Comparison of ENCODE assay signal across 16 cellular contexts in the genomic region with DNA sequence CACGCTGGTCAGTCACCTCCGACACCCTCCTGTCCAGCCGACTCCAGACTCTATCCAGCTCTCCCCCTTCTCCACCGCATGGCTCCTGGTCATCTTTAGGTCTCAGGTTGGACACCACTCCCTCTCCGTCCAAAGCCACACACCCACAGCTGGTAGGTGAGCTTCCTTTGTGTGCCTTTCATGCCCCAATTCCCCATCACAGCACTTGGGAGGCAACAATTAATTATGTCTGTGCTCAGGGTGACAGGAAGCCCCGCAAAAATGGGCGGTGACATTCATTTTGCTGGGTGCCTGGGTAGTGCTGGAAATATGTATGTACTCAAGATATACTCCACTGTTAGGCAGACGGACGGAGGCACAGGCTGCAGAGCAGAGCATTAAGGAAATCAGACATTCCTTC. TPM values are rescaled to one million over a fixed set of nuclear protein-coding genes. Genes with fewer than 3 reads are reported as not detected.
A peak's percentile ranks its signal among the peaks of the same experiment; 100 is the strongest.
DNase-seq lines count a peak whose midpoint lies in the region; ATAC-seq and TF ChIP-seq lines count a peak whose summit lies in the region.
"Had no signal": no experiment of that assay in that cellular context is flagged by ENCODE, and none has a peak within 500 bp of the region (broad histone marks: within the 10 kb centered on the region; RNA-seq: fewer than 3 reads in every experiment).

No MANE protein-coding gene starts in this region.

- H3K79me2 ChIP-seq in H9 (ENCODE audit: insufficient read depth, low read length) (no peaks in the 10 kb centered on the region), trophoblast cell (ENCODE audit: control insufficient read depth, insufficient read depth, low read length, poor library complexity) (peaks cover 5% of the 10 kb centered on the region)

- H4K8ac ChIP-seq in H9 (replicated peaks; ENCODE audit: insufficient read length, low read depth, low read length) = no peak overlapping the region
- no peak overlapping the region for H4K8ac ChIP-seq in trophoblast cell (ENCODE audit: low read depth, low read length)

- H2AFZ ChIP-seq in H9 (ENCODE audit: low read length) (no peak overlapping the region), trophoblast cell (ENCODE audit: insufficient read depth, low read length, poor library complexity) (no peak overlapping the region)

- H4K5ac ChIP-seq in H9 (ENCODE audit: insufficient read length, low read depth, low read length) = no peak overlapping the region

- no peak overlapping the region for H3K9ac ChIP-seq in H9 (ENCODE audit: extremely low read depth, insufficient read length, low read length)
- H3K9ac ChIP-seq in endodermal cell (ENCODE audit: extremely low read depth, low read length, poor library complexity, severe bottlenecking) = no peak overlapping the region
- H3K9ac ChIP-seq in trophoblast cell (ENCODE audit: low read length) = no peak overlapping the region

- H3K56ac ChIP-seq in H9 (ENCODE audit: insufficient read length, low read depth, low read length) = no peak overlapping the region

- no peaks in the 10 kb centered on the region for H3K9me3 ChIP-seq in H9 (ENCODE audit: control insufficient read depth, low read depth, low read length)
- H3K9me3 ChIP-seq in endodermal cell (ENCODE audit: control insufficient read depth, low read length) = no peaks in the 10 kb centered on the region
- H3K9me3 ChIP-seq in trophoblast cell (ENCODE audit: insufficient read depth, low read depth, low read length) = no peaks in the 10 kb centered on the region
- no peaks in the 10 kb centered on the region for H3K9me3 ChIP-seq in Caco-2

- H2BK120ac ChIP-seq in H9 (ENCODE audit: low read depth, low read length, poor library complexity, severe bottlenecking) (no peak overlapping the region), trophoblast cell (ENCODE audit: insufficient read depth, low read length, poor library complexity) (no peak overlapping the region)

- CTCF ChIA-PET in Caco-2 (lab: Charles Lee) = no interaction called here

- no CpG with 5 or more reads among the region's 9 CpGs for WGBS in H9 (ENCODE audit: extremely low coverage, insufficient read length, low lambda C conversion rate)
- WGBS in endodermal cell (ENCODE audit: insufficient coverage in 1 of 2, insufficient read length in 1 of 2), 2 experiments = 85 to 90% methylated on average over 3 to 9 of the region's 9 CpGs
- no CpG with 5 or more reads among the region's 9 CpGs for WGBS in trophoblast cell (ENCODE audit: extremely low coverage, insufficient coverage, insufficient read length)

- POLR2A ChIA-PET in Caco-2 (lab: Charles Lee) = no interaction called here

- H3K27ac ChIP-seq in H9 (ENCODE audit: insufficient read length, low read depth, low read length) (no peak overlapping the region), endodermal cell (ENCODE audit: low read depth, low read length) (no peak overlapping the region), trophoblast cell (ENCODE audit: low read depth, low read length) (no peak overlapping the region)

- H4K91ac ChIP-seq in H9 (ENCODE audit: insufficient read length, low read depth, low read length) (no peak overlapping the region), trophoblast cell (ENCODE audit: low read depth, low read length) (no peak overlapping the region)

- no peaks in the 10 kb centered on the region for H3K9me3 Mint-ChIP-seq in H9
- no peaks in the 10 kb centered on the region for H3K9me3 Mint-ChIP-seq in endodermal cell
- H3K9me3 Mint-ChIP-seq in activated T-cell treated with anti-CD3 and anti-CD28 coated beads, Interleukin-2, amount 50 U/mL, for 4 hours = peaks cover 3% of the 10 kb centered on the region
- H3K9me3 Mint-ChIP-seq in Caco-2 (ENCODE audit: unreplicated experiment) = no peaks in the 10 kb centered on the region

- no peak overlapping the region for H3K4ac ChIP-seq in H9 (ENCODE audit: low read depth, low read length)
- H3K4ac ChIP-seq in trophoblast cell (ENCODE audit: low read depth, low read length) = peak overlapping the region; percentile 10

- H4K20me1 ChIP-seq in H9 (ENCODE audit: control insufficient read depth, insufficient read depth, insufficient read length) = no peaks in the 10 kb centered on the region

- H2BK5ac ChIP-seq in H9 (ENCODE audit: insufficient read length, low read length) (no peak overlapping the region), trophoblast cell (ENCODE audit: low read depth, low read length, poor library complexity) (no peak overlapping the region)

- H3K27ac Mint-ChIP-seq in H9 (peak overlapping the region in 1 of 3 experiments; percentile 28; a peak in 1 of 7 replicates), endodermal cell (peak overlapping the region; percentile 68), Caco-2 (ENCODE audit: unreplicated experiment) (no peak overlapping the region)
- H3K27ac Mint-ChIP-seq: CD4-positive, alpha-beta memory T cell had no signal

- intact Hi-C loops in Caco-2 (cut with micrococcal nuclease; ENCODE audit: unreplicated experiment) = no loop called here

- H3K4me1 Mint-ChIP-seq in H9 (peaks cover 4 to 8% of the 10 kb centered on the region in 2 experiments), endodermal cell (peaks cover 5% of the 10 kb centered on the region), Caco-2 (ENCODE audit: low read depth, unreplicated experiment) (no peaks in the 10 kb centered on the region)
- no peaks in the 10 kb centered on the region for H3K4me1 Mint-ChIP-seq in activated T-cell treated with anti-CD3 and anti-CD28 coated beads, Interleukin-2, amount 50 U/mL, for 4 hours (ENCODE audit: low read depth)
- H3K4me1 Mint-ChIP-seq: CD4-positive, alpha-beta memory T cell had no signal

- H3K27me3 ChIP-seq in H9 (ENCODE audit: insufficient read depth, low read length) = no peaks in the 10 kb centered on the region
- no peaks in the 10 kb centered on the region for H3K27me3 ChIP-seq in endodermal cell (ENCODE audit: control insufficient read depth, insufficient read depth, low read length, poor library complexity, severe bottlenecking)
- no peaks in the 10 kb centered on the region for H3K27me3 ChIP-seq in trophoblast cell (ENCODE audit: insufficient read depth, low read length)
- H3K27me3 ChIP-seq in Caco-2 (replicated peaks; ENCODE audit: control insufficient read depth, insufficient read depth, low read length) = no peaks in the 10 kb centered on the region

- no peak for ATAC-seq in activated T-cell treated with anti-CD3 and anti-CD28 coated beads, Interleukin-2, amount 50 U/mL, for 4 hours
- no peak for ATAC-seq in GM18505 (IDR thresholded peaks at IDR 0.05; ENCODE audit: unreplicated experiment)
- ATAC-seq: HCT116 had no signal

- no TSS peak for BruUV-seq in Caco-2 (replicated peaks; lab: Mats Ljungman, UMichigan)

- H3K23me2 ChIP-seq in H9 (ENCODE audit: insufficient read length, low read depth, low read length, poor library complexity, severe bottlenecking) = no peaks in the 10 kb centered on the region

- H2BK15ac ChIP-seq in H9 (ENCODE audit: low read depth, low read length) = no peak overlapping the region

- H3K36me3 ChIP-seq in endodermal cell (ENCODE audit: control insufficient read depth, insufficient read depth, low read length) = no peaks in the 10 kb centered on the region
- peaks cover 3 to 6% of the 10 kb centered on the region in 2 experiments for H3K36me3 ChIP-seq in trophoblast cell (ENCODE audit: control insufficient read depth in 1 of 2, insufficient read depth in 2 of 2, low read length in 2 of 2)
- no peaks in the 10 kb centered on the region for H3K36me3 ChIP-seq in Caco-2 (ENCODE audit: control insufficient read depth, insufficient read depth, low read length)

- no peak overlapping the region for H3T11ph ChIP-seq in H9 (ENCODE audit: low read length)

- no peaks in the 10 kb centered on the region for H3K27me3 Mint-ChIP-seq in H9 (ENCODE audit: low read depth)
- H3K27me3 Mint-ChIP-seq in endodermal cell (ENCODE audit: insufficient read depth) = no peaks in the 10 kb centered on the region
- peaks cover 6% of the 10 kb centered on the region for H3K27me3 Mint-ChIP-seq in activated T-cell treated with anti-CD3 and anti-CD28 coated beads, Interleukin-2, amount 50 U/mL, for 4 hours (ENCODE audit: low read depth)
- H3K27me3 Mint-ChIP-seq in Caco-2 (ENCODE audit: insufficient read depth, unreplicated experiment) = peaks cover 6% of the 10 kb centered on the region

- no peaks in the 10 kb centered on the region for H3K4me1 ChIP-seq in H9 (ENCODE audit: insufficient read depth, low read length)
- H3K4me1 ChIP-seq in endodermal cell (ENCODE audit: control insufficient read depth, insufficient read depth, low read length) = no peaks in the 10 kb centered on the region
- peaks cover 3 to 22% of the 10 kb centered on the region in 2 experiments for H3K4me1 ChIP-seq in trophoblast cell (ENCODE audit: control insufficient read depth in 1 of 2, insufficient read depth in 2 of 2, low read length in 2 of 2)
- no peaks in the 10 kb centered on the region for H3K4me1 ChIP-seq in Caco-2

- H3K36me3 Mint-ChIP-seq in H9 (ENCODE audit: insufficient read depth in 1 of 3, low read depth in 3 of 3) (no peaks in the 10 kb centered on the region), endodermal cell (ENCODE audit: low read depth) (peaks cover 9% of the 10 kb centered on the region), Caco-2 (ENCODE audit: insufficient read depth, unreplicated experiment) (no peaks in the 10 kb centered on the region)
- no peaks in the 10 kb centered on the region for H3K36me3 Mint-ChIP-seq in activated T-cell treated with anti-CD3 and anti-CD28 coated beads, Interleukin-2, amount 50 U/mL, for 4 hours (ENCODE audit: insufficient read depth)
- H3K36me3 Mint-ChIP-seq: CD4-positive, alpha-beta memory T cell had no signal

- H2BK12ac ChIP-seq in H9 (ENCODE audit: insufficient read length, low read depth, low read length) (no peak overlapping the region), trophoblast cell (ENCODE audit: low read length) (no peak overlapping the region)

- no peak for TF ChIP-seq POLR2A in GM18505 (IDR thresholded peaks at IDR 0.05; ENCODE audit: borderline replicate concordance, extremely low read depth, insufficient read depth, insufficient read length)

- H2BK20ac ChIP-seq in H9 (ENCODE audit: low read depth, low read length, poor library complexity, severe bottlenecking) = peak overlapping the region; percentile 49

- H3K79me1 ChIP-seq in H9 (ENCODE audit: insufficient read depth, low read depth, low read length, poor library complexity, severe bottlenecking) (no peaks in the 10 kb centered on the region), trophoblast cell (ENCODE audit: low read length) (peaks cover 2% of the 10 kb centered on the region)

- TF ChIP-seq CTCF in H9 (conservative IDR thresholded peaks at IDR 0.05) (no peak), endodermal cell (conservative IDR thresholded peaks at IDR 0.05) (no peak), Caco-2 (IDR thresholded peaks at IDR 0.05; ENCODE audit: insufficient read depth in 1 of 2, low read depth in 1 of 2, low read length in 1 of 2, severe bottlenecking in 1 of 2, unreplicated experiment in 1 of 2) (no peak)

- H3K4me2 ChIP-seq in H9 (ENCODE audit: insufficient read depth, insufficient read length, low read length) = no peak overlapping the region
- no peak overlapping the region for H3K4me2 ChIP-seq in trophoblast cell (ENCODE audit: low read length)

- H3K18ac ChIP-seq in H9 (ENCODE audit: insufficient read length, low read depth, low read length) (no peak overlapping the region), trophoblast cell (ENCODE audit: low read length) (peak overlapping the region; percentile 32)

- no peak for DNase-seq in H9
- peak; percentile 90 for DNase-seq in NCI-H69 (lab: John Stamatoyannopoulos, UW)
- no peak for DNase-seq in endodermal cell
- DNase-seq in trophoblast cell = no peak
- DNase-seq in activated T-cell treated with anti-CD3 and anti-CD28 coated beads, Interleukin-2, amount 50 U/mL, for 4 hours = no peak
- no peak for DNase-seq in Caco-2
- DNase-seq: C1 segment of cervical spinal cord; CD4-positive, alpha-beta memory T cell; COR-L47; DMS153; DND-41; GOT3; H7 had no signal

- no peak overlapping the region for H2AK5ac ChIP-seq in H9 (ENCODE audit: insufficient read length, low read length)
- H2AK5ac ChIP-seq in trophoblast cell (ENCODE audit: low read length) = no peak overlapping the region

- H3K4me3 Mint-ChIP-seq in H9 = no peak overlapping the region
- no peak overlapping the region for H3K4me3 Mint-ChIP-seq in endodermal cell
- H3K4me3 Mint-ChIP-seq in activated T-cell treated with anti-CD3 and anti-CD28 coated beads, Interleukin-2, amount 50 U/mL, for 4 hours = no peak overlapping the region
- H3K4me3 Mint-ChIP-seq in Caco-2 (ENCODE audit: unreplicated experiment) = no peak overlapping the region
- H3K4me3 Mint-ChIP-seq: CD4-positive, alpha-beta memory T cell had no signal

- H3K14ac ChIP-seq in H9 (ENCODE audit: insufficient read depth, low read length) (no peak overlapping the region; the same call in 1 of the 2 replicates), trophoblast cell (ENCODE audit: low read length) (no peak overlapping the region)

- no peak overlapping the region for H4K12ac ChIP-seq in trophoblast cell (ENCODE audit: low read depth, low read length)

- H3K4me3 ChIP-seq in endodermal cell (ENCODE audit: low read length) (no peak overlapping the region), trophoblast cell (ENCODE audit: low read depth, low read length) (no peak overlapping the region), Caco-2 (ENCODE audit: low read depth, low read length) (no peak overlapping the region)

- no peak overlapping the region for H3K23ac ChIP-seq in H9 (ENCODE audit: insufficient read length, low read depth, low read length)
- H3K23ac ChIP-seq in trophoblast cell (ENCODE audit: low read length) = no peak overlapping the region

RNA-seq across cellular contexts. Expression of a gene that starts 13.2 kb away (rescaled TPM):
- total RNA-seq in H9 (2021) (14.3 and 16.1 TPM in 2 replicates), endodermal cell (10 to 100 TPM; 49.3 to 51.6 TPM), Caco-2 (2022) (7.1 and 8.7 TPM in 2 replicates)
- polyA plus RNA-seq in endodermal cell (2013, experiment 1 of 2) = 31.1 TPM
- 25.7 TPM for polyA plus RNA-seq in endodermal cell (2013, experiment 2 of 2)
- 312 and 318 TPM in 2 replicates for polyA plus RNA-seq in trophoblast cell (2013)
- total RNA-seq in activated T-cell treated with anti-CD3 and anti-CD28 coated beads, Interleukin-2, amount 50 U/mL, for 4 hours = 1 to 10 TPM in 1 of 3 donors, under 1 TPM in 2; 0.25 to 1.1 (median 0.57) TPM
- total RNA-seq: A172 had no signal
